ENCODE assay signal across 9 cellular contexts in genomic region chr1:10045480-10046355, GRCh38. TPM values are rescaled to one million over a fixed set of nuclear protein-coding genes. Genes with fewer than 3 reads are reported as not detected.
DNase-seq lines count a peak whose midpoint lies in the region; ATAC-seq and TF ChIP-seq lines count a peak whose summit lies in the region.
"Had no signal": no experiment of that assay in that cellular context is flagged by ENCODE, and none has a peak within 500 bp of the region (broad histone marks: within the 10 kb centered on the region; RNA-seq: fewer than 3 reads in every experiment).

No MANE protein-coding gene starts in this region.

- H3K9me2 ChIP-seq in hepatocyte (replicated peaks; ENCODE audit: insufficient read depth), result no peaks in the 10 kb centered on the region

- H3K9me3 ChIP-seq in hepatocyte (ENCODE audit: low read depth) (no peaks in the 10 kb centered on the region), stomach smooth muscle (ENCODE audit: control insufficient read depth in 2 of 2, low read length in 2 of 2) (no peaks in the 10 kb centered on the region)

- H3K9me3 Mint-ChIP-seq in brain, result peaks cover 0 to 4% (median 0%) of the 10 kb centered on the region in 5 experiments
- H3K9me3 Mint-ChIP-seq in stimulated activated effector memory CD8-positive, alpha-beta T cell treated with anti-CD3 and anti-CD28 coated beads, Interleukin-12 subunit alpha, Interleukin-12 subunit beta, amount 100 ng/mL, for 72 hours, result no peaks in the 10 kb centered on the region

- H3K4me1 ChIP-seq in hepatocyte (ENCODE audit: insufficient read depth), result peaks cover 12% of the 10 kb centered on the region
- peaks cover 29% of the 10 kb centered on the region for H3K4me1 ChIP-seq in stomach smooth muscle (ENCODE audit: control insufficient read depth, insufficient read depth, low read length)

- no peak for ATAC-seq in stimulated activated effector memory CD8-positive, alpha-beta T cell treated with anti-CD3 and anti-CD28 coated beads, Interleukin-12 subunit alpha, Interleukin-12 subunit beta, amount 100 ng/mL, for 72 hours

- H3K27ac Mint-ChIP-seq in brain, result peak overlapping the region in 4 of 5 experiments; percentile 52 to 71 (median 67)
- no peak overlapping the region for H3K27ac Mint-ChIP-seq in stimulated activated effector memory CD8-positive, alpha-beta T cell treated with anti-CD3 and anti-CD28 coated beads, Interleukin-12 subunit alpha, Interleukin-12 subunit beta, amount 100 ng/mL, for 72 hours

- peaks cover 49% of the 10 kb centered on the region for H3K36me3 Mint-ChIP-seq in brain
- H3K36me3 Mint-ChIP-seq in stimulated activated effector memory CD8-positive, alpha-beta T cell treated with anti-CD3 and anti-CD28 coated beads, Interleukin-12 subunit alpha, Interleukin-12 subunit beta, amount 100 ng/mL, for 72 hours, result peaks cover 45% of the 10 kb centered on the region

- TF ChIP-seq CTCF in brain (conservative IDR thresholded peaks at IDR 0.05) (no peak), hepatocyte (IDR thresholded peaks at IDR 0.05; ENCODE audit: poor library complexity) (no peak)

- DNase-seq in hepatocyte (ENCODE audit: low spot score) (peak; percentile 49), SW 1271 (lab: John Stamatoyannopoulos, UW) (no peak), NOMO-1 treated with DMSO at 0.1 percent for 48 hours (lab: John Stamatoyannopoulos, UW; ENCODE audit: unreplicated experiment) (no peak)
- DNase-seq in activated CD4-positive, alpha-beta T cell treated with anti-CD3 and anti-CD28 coated beads, Interleukin-2, amount 50 U/mL, for 48 hours, result no peak
- DNase-seq in stimulated activated effector memory CD8-positive, alpha-beta T cell treated with anti-CD3 and anti-CD28 coated beads, Interleukin-12 subunit alpha, Interleukin-12 subunit beta, amount 100 ng/mL, for 72 hours (ENCODE audit: low spot score in 2 of 2), result no peak
- DNase-seq: stimulated activated CD8-positive, alpha-beta memory T cell treated with anti-CD3 and anti-CD28 coated beads, Interleukin-4, amount 100 ng/mL, for 48 hours had no signal

- H3K79me2 ChIP-seq in hepatocyte, result peaks cover 99% of the 10 kb centered on the region

- H3K27ac ChIP-seq in hepatocyte (peak overlapping the region; percentile 55), stomach smooth muscle (ENCODE audit: low read length) (peak overlapping the region; percentile 53)

- H3K4me3 Mint-ChIP-seq in brain, result peak overlapping the region in 2 of 5 experiments; percentile 6 to 17
- no peak overlapping the region for H3K4me3 Mint-ChIP-seq in stimulated activated effector memory CD8-positive, alpha-beta T cell treated with anti-CD3 and anti-CD28 coated beads, Interleukin-12 subunit alpha, Interleukin-12 subunit beta, amount 100 ng/mL, for 72 hours

- H3K4me3 ChIP-seq in hepatocyte (no peak overlapping the region), stomach smooth muscle (ENCODE audit: low read length in 2 of 2) (peak overlapping the region; percentile 21 to 58)

- H2AFZ ChIP-seq in hepatocyte, result no peak overlapping the region

- no peaks in the 10 kb centered on the region for H3K27me3 ChIP-seq in hepatocyte
- H3K27me3 ChIP-seq in stomach smooth muscle (ENCODE audit: control insufficient read depth in 1 of 2, insufficient read depth in 2 of 2, low read length in 2 of 2), result no peaks in the 10 kb centered on the region

- H3K9ac ChIP-seq in stomach smooth muscle (ENCODE audit: low read length in 2 of 2), result no peak overlapping the region

- 84% methylated on average over 8 of the region's 8 CpGs for WGBS in hepatocyte (ENCODE audit: low lambda C conversion rate, missing lambda C conversion rate)

- H3K27me3 Mint-ChIP-seq in brain, result no peaks in the 10 kb centered on the region

- no peak for TF ChIP-seq EP300 in Ishikawa (IDR thresholded peaks at IDR 0.05; ENCODE audit: borderline replicate concordance)

- H4K20me1 ChIP-seq in hepatocyte (ENCODE audit: insufficient read depth, poor library complexity, severe bottlenecking), result peaks cover 26% of the 10 kb centered on the region

- peaks cover 34% of the 10 kb centered on the region for H3K4me1 Mint-ChIP-seq in brain
- peaks cover 50% of the 10 kb centered on the region for H3K4me1 Mint-ChIP-seq in stimulated activated effector memory CD8-positive, alpha-beta T cell treated with anti-CD3 and anti-CD28 coated beads, Interleukin-12 subunit alpha, Interleukin-12 subunit beta, amount 100 ng/mL, for 72 hours

- no peak for TF ChIP-seq RAD21 in Ishikawa (IDR thresholded peaks at IDR 0.05; ENCODE audit: low read depth)

- H3K4me2 ChIP-seq in hepatocyte, result peak overlapping the region; percentile 29

- H3K36me3 ChIP-seq in hepatocyte (replicated peaks; ENCODE audit: insufficient read depth, low read depth) (no peaks in the 10 kb centered on the region), stomach smooth muscle (ENCODE audit: control insufficient read depth in 2 of 2, insufficient read depth in 2 of 2, low read length in 2 of 2) (no peaks in the 10 kb centered on the region)

TF ChIP-seq in Ishikawa, 13 proteins besides CTCF, POLR2A, EP300 and RAD21:
- no peak for TF ChIP-seq TEAD4 (IDR thresholded peaks at IDR 0.05)
- TF ChIP-seq TCF12 (IDR thresholded peaks at IDR 0.05; ENCODE audit: low read depth), result no peak
- peak; percentile 64 for TF ChIP-seq NFIC (IDR thresholded peaks at IDR 0.05)
- peak; percentile 93 for TF ChIP-seq USF1 (IDR thresholded peaks at IDR 0.05)
- TF ChIP-seq ZBTB7A (IDR thresholded peaks at IDR 0.05; ENCODE audit: low read depth), result no peak
- TF ChIP-seq MAX (IDR thresholded peaks at IDR 0.05), result peak; percentile 74
- TF ChIP-seq YY1 (IDR thresholded peaks at IDR 0.05; ENCODE audit: low read depth), result no peak
- no peak for TF ChIP-seq REST (IDR thresholded peaks at IDR 0.05; ENCODE audit: low read depth)
- TF ChIP-seq CREB1 (IDR thresholded peaks at IDR 0.05; ENCODE audit: low read depth), result no peak
- no peak for TF ChIP-seq CEBPB (IDR thresholded peaks at IDR 0.05)
- TF ChIP-seq TAF1 (IDR thresholded peaks at IDR 0.05; ENCODE audit: low read depth), result no peak
- no peak for TF ChIP-seq FOXM1 (IDR thresholded peaks at IDR 0.05; ENCODE audit: borderline replicate concordance, low read depth)
- TF ChIP-seq EGR1 (IDR thresholded peaks at IDR 0.05), result no peak

RNA-seq across cellular contexts. Expression of gene UBE4B, which starts 13.0 kb away (rescaled TPM):
- polyA plus RNA-seq in brain (ENCODE audit: insufficient read depth, low read depth, low replicate concordance) (39.9 TPM), hepatocyte (18.7 and 23.5 TPM in 2 replicates)
- 32.2 and 41.1 TPM in 2 replicates for total RNA-seq in hepatocyte

RNA-seq across cellular contexts. Expression of gene RBP7, which starts 48.7 kb away (rescaled TPM):
- polyA plus RNA-seq in brain (ENCODE audit: insufficient read depth, low read depth, low replicate concordance) (19.9 TPM), hepatocyte (0.25 and 0.61 TPM in 2 replicates)
- total RNA-seq in hepatocyte, result 0.50 and 2.0 TPM in 2 replicates

Comparison
In these comparisons a context has a peak if more than half of its experiments do, and no peak if none do; other contexts are left out.
1. RNA of gene RBP7, which starts 48.7 kb away (polyA plus RNA-seq): 19.9 TPM in brain (single experiment); 0.25 to 0.61 TPM in hepatocyte; every median in the first group is over 10 times any median in the second.